ENCODE assay signal across 8 cellular contexts in genomic region chr6:43723737-43724295, GRCh38. TPM values are rescaled to one million over a fixed set of nuclear protein-coding genes. Genes with fewer than 3 reads are reported as not detected.
DNase-seq lines count a peak whose midpoint lies in the region; ATAC-seq and TF ChIP-seq lines count a peak whose summit lies in the region.

No MANE protein-coding gene starts in this region.

- DNase-seq in activated gamma-delta T cell treated with Interleukin-2 at 50 U/mL for 16 hours (peak; percentile 64), activated gamma-delta T cell (lab: John Stamatoyannopoulos, UW) (no peak), NCI-H510A (lab: John Stamatoyannopoulos, UW) (peak; percentile 70), mucosa of descending colon (peak; percentile 82 to 92 (median 83))
- DNase-seq in activated CD4-positive, alpha-beta T cell treated with anti-CD3 and anti-CD28 coated beads, Interleukin-2, amount 50 U/mL, for 24 hours (ENCODE audit: low read depth in 1 of 2, low spot score in 1 of 2) = peak; percentile 56 to 57
- DNase-seq in effector memory CD4-positive, alpha-beta T cell = peak; percentile 26 to 53 (median 41)
- peak; percentile 82 for DNase-seq in stimulated activated naive CD8-positive, alpha-beta T cell treated with anti-CD3 and anti-CD28 coated beads, Interleukin-15, Interleukin-2, amounts not matched to agents 100 U/mL and 50 U/mL, for 24 hours

- no peak overlapping the region for H3K27ac ChIP-seq in effector memory CD4-positive, alpha-beta T cell (ENCODE audit: insufficient read depth, low read length, poor library complexity, severe bottlenecking)

- peak; percentile 36 for TF ChIP-seq CTCF in mucosa of descending colon (IDR thresholded peaks at IDR 0.05)

- peaks cover 17% of the 10 kb centered on the region for H3K4me1 ChIP-seq in effector memory CD4-positive, alpha-beta T cell (ENCODE audit: control insufficient read depth, insufficient read depth, low read length, poor library complexity, severe bottlenecking)
- peaks cover 13% of the 10 kb centered on the region for H3K4me1 ChIP-seq in mucosa of descending colon (ENCODE audit: low read depth)

- H3K27me3 ChIP-seq in effector memory CD4-positive, alpha-beta T cell (replicated peaks; ENCODE audit: control insufficient read depth, insufficient read depth, low read length, poor library complexity, severe bottlenecking) = no peaks in the 10 kb centered on the region

- H3K36me3 ChIP-seq in effector memory CD4-positive, alpha-beta T cell (ENCODE audit: control insufficient read depth, insufficient read depth, low read length) = no peaks in the 10 kb centered on the region
- H3K36me3 ChIP-seq in mucosa of descending colon (ENCODE audit: low read depth) = no peaks in the 10 kb centered on the region

- H3K4me3 ChIP-seq in effector memory CD4-positive, alpha-beta T cell (ENCODE audit: insufficient read depth, low read depth, low read length, poor library complexity, severe bottlenecking) = no peak overlapping the region
- H3K4me3 ChIP-seq in mucosa of descending colon = no peak overlapping the region

- ATAC-seq in HG03045 (IDR thresholded peaks at IDR 0.05; ENCODE audit: unreplicated experiment) = peak; percentile 67
- peak; percentile 89 for ATAC-seq in mucosa of descending colon
- ATAC-seq in stimulated activated naive CD8-positive, alpha-beta T cell treated with anti-CD3 and anti-CD28 coated beads, Interleukin-15, Interleukin-2, amounts not matched to agents 100 U/mL and 50 U/mL, for 24 hours = peak; percentile 64

- H3K9me3 ChIP-seq in effector memory CD4-positive, alpha-beta T cell (ENCODE audit: control insufficient read depth, low read length) = no peaks in the 10 kb centered on the region
- no peaks in the 10 kb centered on the region for H3K9me3 ChIP-seq in mucosa of descending colon

- intact Hi-C loops in mucosa of descending colon (cut with DNase I, micrococcal nuclease) = loop anchor here in 1 of 2 donors (5.0 kb wide), 1 partner anchor 353 kb away; no protein-coding TSS in a partner anchor

RNA-seq across cellular contexts. Expression of gene MRPS18A, which starts 36.2 kb away (rescaled TPM):
- 10 to 100 TPM; 36.9 to 65.7 (median 61.9) TPM for total RNA-seq in mucosa of descending colon

RNA-seq across cellular contexts. Expression of gene VEGFA, which starts 46.2 kb away (rescaled TPM):
- total RNA-seq in mucosa of descending colon = 100 to 1,000 TPM in 1 of 3 donors, 10 to 100 TPM in 2; 89.4 to 165 (median 94.7) TPM
